Comparison of ENCODE assay signal across 8 cellular contexts in genomic region chr22:24247564-24248344, GRCh38. TPM values are rescaled to one million over a fixed set of nuclear protein-coding genes. Genes with fewer than 3 reads are reported as not detected.
DNase-seq lines count a peak whose midpoint lies in the region; ATAC-seq and TF ChIP-seq lines count a peak whose summit lies in the region.

No MANE protein-coding gene starts in this region.

- H3K4me1 ChIP-seq in SK-N-SH (ENCODE audit: control insufficient read depth in 1 of 2, insufficient read depth in 2 of 2, low read depth in 1 of 2, low read length in 1 of 2) (peaks cover 20 to 44% of the 10 kb centered on the region in 2 experiments; a peak in 3 of 4 replicates), heart right ventricle (peaks cover 14 to 53% (median 40%) of the 10 kb centered on the region in 9 donors)

- H3K9me3 ChIP-seq in SK-N-SH (no peaks in the 10 kb centered on the region), heart right ventricle (no peaks in the 10 kb centered on the region)

- POLR2A ChIA-PET in SK-N-SH (lab: Yijun Ruan, JAX) = no interaction called here

- no peak overlapping the region for H3K27ac Mint-ChIP-seq in progenitor cell of endocrine pancreas

- H3K27me3 ChIP-seq in SK-N-SH (ENCODE audit: insufficient read depth) (no peaks in the 10 kb centered on the region), heart right ventricle (no peaks in the 10 kb centered on the region)

- H3K27ac ChIP-seq in SK-N-SH (ENCODE audit: low read depth in 2 of 2, low read length in 1 of 2) (peak overlapping the region; percentile 68 to 73; a peak in 2 of 4 replicates), heart right ventricle (peak overlapping the region; percentile 75 to 94 (median 84))

- CTCF ChIA-PET in SK-N-SH (lab: Yijun Ruan, JAX) = interaction anchor here (0.6 to 5.6 kb wide), 18 partner anchors 17 to 851 kb away, joined by 3 to 94 read pairs (median 4); partner anchors contain the start of gene GSTT4

- H2AFZ ChIP-seq in SK-N-SH (ENCODE audit: low read depth) = peak overlapping the region; percentile 74; the same call in 1 of the 2 replicates

- H3K9me3 Mint-ChIP-seq in progenitor cell of endocrine pancreas (ENCODE audit: low read depth) = no peaks in the 10 kb centered on the region

- no peaks in the 10 kb centered on the region for H3K9me2 ChIP-seq in SK-N-SH

- no peaks in the 10 kb centered on the region for H3K27me3 Mint-ChIP-seq in progenitor cell of endocrine pancreas

- peak; percentile 93 for TF ChIP-seq RAD21 in SK-N-SH (IDR thresholded peaks at IDR 0.05; ENCODE audit: low read length)

- H3K4me2 ChIP-seq in SK-N-SH = peak overlapping the region; percentile 21; the same call in 1 of the 2 replicates

- DNase-seq in DMS153 treated with DMSO at 0.1 percent for 48 hours (lab: John Stamatoyannopoulos, UW; ENCODE audit: unreplicated experiment) (peak; percentile 13), HUDEP-2 (lab: John Stamatoyannopoulos, UW; ENCODE audit: unreplicated experiment in 76 of 76) (peak in 52 of 76 experiments; percentile 2 to 60 (median 28)), SK-N-SH (peak; percentile 97), amygdala (lab: John Stamatoyannopoulos, UW) (peak in 55 of 56 donors; percentile 15 to 85 (median 67)), heart right ventricle (peak; percentile 87 to 89), progenitor cell of endocrine pancreas (ENCODE audit: low spot score, unreplicated experiment) (peak; percentile 82), cortex of kidney (lab: John Stamatoyannopoulos, UW) (no peak)

- H3K36me3 Mint-ChIP-seq in progenitor cell of endocrine pancreas (ENCODE audit: insufficient read depth) = no peaks in the 10 kb centered on the region

- intact Hi-C loops in heart right ventricle (cut with DNase I) = loop anchor here (1.0 to 10.0 kb wide), 6 partner anchors 40 to 263 kb away; partner anchors contain the start of gene GSTT2 (in 1 of the 10)

- ATAC-seq in heart right ventricle (peak; percentile 90 to 95 (median 93)), GM18909 (IDR thresholded peaks at IDR 0.05; ENCODE audit: poor library complexity, unreplicated experiment) (no peak)

- no peaks in the 10 kb centered on the region for H3F3A ChIP-seq in SK-N-SH (replicated peaks; ENCODE audit: insufficient read depth)

- TF ChIP-seq EP300 in SK-N-SH (IDR thresholded peaks at IDR 0.05; ENCODE audit: borderline replicate concordance in 1 of 2, low read depth in 1 of 2, low read length in 1 of 2) = no peak

- no peak overlapping the region for H3K4me3 Mint-ChIP-seq in progenitor cell of endocrine pancreas (ENCODE audit: low read depth)

- H3K36me3 ChIP-seq in SK-N-SH (replicated peaks in 1 of 2; ENCODE audit: control insufficient read depth in 1 of 2, insufficient read depth in 2 of 2, low read length in 1 of 2) (no peaks in the 10 kb centered on the region), heart right ventricle (no peaks in the 10 kb centered on the region)

- WGBS in SK-N-SH (ENCODE audit: low lambda C conversion rate) = 40% methylated on average over 2 of the region's 23 CpGs
- WGBS in heart right ventricle, 2 donors = 29 to 34% methylated on average over 22 to 23 of the region's 23 CpGs

- H4K20me1 ChIP-seq in SK-N-SH (ENCODE audit: insufficient read depth) = no peaks in the 10 kb centered on the region

- peak overlapping the region; percentile 53 for H3K9ac ChIP-seq in SK-N-SH

- H3K79me2 ChIP-seq in SK-N-SH (ENCODE audit: insufficient read depth) = no peaks in the 10 kb centered on the region

- H3K4me3 ChIP-seq in SK-N-SH (ENCODE audit: low read depth in 2 of 2, low read length in 1 of 2) (peak overlapping the region in 1 of 2 experiments; percentile 39; a peak in 1 of 4 replicates), heart right ventricle (peak overlapping the region in 1 of 10 donors; percentile 8)

- no peaks in the 10 kb centered on the region for H3K4me1 Mint-ChIP-seq in progenitor cell of endocrine pancreas (ENCODE audit: low read depth)

- TF ChIP-seq CTCF in SK-N-SH (IDR thresholded peaks at IDR 0.05) = peak; percentile 82
- peak; percentile 76 to 91 (median 86) for TF ChIP-seq CTCF in heart right ventricle (IDR thresholded peaks at IDR 0.05)
- peak; percentile 85 for TF ChIP-seq CTCF in progenitor cell of endocrine pancreas (IDR thresholded peaks at IDR 0.05; ENCODE audit: unreplicated experiment)

TF ChIP-seq in SK-N-SH, 30 proteins besides CTCF, POLR2A, EP300 and RAD21 (continues in another document):
- TF ChIP-seq FOXJ3 (CRISPR knock-in tag; IDR thresholded peaks at IDR 0.05) (no peak), RXRA (IDR thresholded peaks at IDR 0.05; ENCODE audit: borderline replicate concordance, low read depth) (no peak), SMC3 (IDR thresholded peaks at IDR 0.05; ENCODE audit: low read depth, low read length) (peak; percentile 98), TEAD4 (IDR thresholded peaks at IDR 0.05; ENCODE audit: borderline replicate concordance, insufficient read depth) (no peak), JUND (IDR thresholded peaks at IDR 0.05) (no peak), NRF1 (IDR thresholded peaks at IDR 0.05; ENCODE audit: low read depth, low read length) (0 out of 2 replicates have a peak, but pooled peaks have one; percentile 33), ZBTB33 (IDR thresholded peaks at IDR 0.05; ENCODE audit: borderline replicate concordance, low read depth) (no peak), REST (IDR thresholded peaks at IDR 0.05; ENCODE audit: low read depth, low read length) (no peak), YY1 (IDR thresholded peaks at IDR 0.05; ENCODE audit: low read depth) (no peak), TAF1 (IDR thresholded peaks at IDR 0.05; ENCODE audit: borderline replicate concordance, low read depth, low read length) (no peak), RCOR1 (IDR thresholded peaks at IDR 0.05; ENCODE audit: low read length) (0 out of 2 replicates have a peak, but pooled peaks have one; percentile 39)
- TF ChIP-seq, protein P1, sequence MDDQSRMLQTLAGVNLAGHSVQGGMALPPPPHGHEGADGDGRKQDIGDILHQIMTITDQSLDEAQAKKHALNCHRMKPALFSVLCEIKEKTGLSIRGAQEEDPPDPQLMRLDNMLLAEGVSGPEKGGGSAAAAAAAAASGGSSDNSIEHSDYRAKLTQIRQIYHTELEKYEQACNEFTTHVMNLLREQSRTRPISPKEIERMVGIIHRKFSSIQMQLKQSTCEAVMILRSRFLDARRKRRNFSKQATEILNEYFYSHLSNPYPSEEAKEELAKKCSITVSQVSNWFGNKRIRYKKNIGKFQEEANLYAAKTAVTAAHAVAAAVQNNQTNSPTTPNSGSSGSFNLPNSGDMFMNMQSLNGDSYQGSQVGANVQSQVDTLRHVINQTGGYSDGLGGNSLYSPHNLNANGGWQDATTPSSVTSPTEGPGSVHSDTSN (IDR thresholded peaks at IDR 0.05) = no peak

RNA-seq across cellular contexts. Expression of gene GGT5, which starts 2.9 kb away (rescaled TPM):
- polyA plus RNA-seq in SK-N-SH (2012; rRNA removed) (3.3 and 4.6 TPM in 2 replicates), heart right ventricle (10 to 100 TPM; 66.5 to 67.4 TPM)
- 1.2 and 2.7 TPM in 2 replicates for polyA plus RNA-seq in SK-N-SH (2012; cell fraction: cytosol; rRNA removed)
- 6.3 and 7.6 TPM in 2 replicates for polyA plus RNA-seq in SK-N-SH (2012; cell fraction: nucleus; rRNA removed)
- total RNA-seq in heart right ventricle (10 to 100 TPM in 4 of 10 donors, 1 to 10 TPM in 6; 4.3 to 32.7 (median 8.5) TPM), progenitor cell of endocrine pancreas (not detected in 2 replicates)

RNA-seq across cellular contexts. Expression of gene SPECC1L, which starts 22.9 kb away (rescaled TPM):
- polyA plus RNA-seq in SK-N-SH (2012; rRNA removed) = 22.9 and 25.9 TPM in 2 replicates
- polyA plus RNA-seq in SK-N-SH (2012; cell fraction: cytosol; rRNA removed) = 17.8 and 21.8 TPM in 2 replicates
- polyA plus RNA-seq in SK-N-SH (2012; cell fraction: nucleus; rRNA removed) = 36.5 and 44.0 TPM in 2 replicates
- 10 to 100 TPM; 34.4 to 61.7 (median 51.8) TPM for total RNA-seq in heart right ventricle
- 1 to 10 TPM; 8.3 to 9.1 TPM for polyA plus RNA-seq in heart right ventricle
- total RNA-seq in progenitor cell of endocrine pancreas = 87.7 and 96.9 TPM in 2 replicates
